1 cellular context compared by ENCODE assay signal in the genomic region with DNA sequence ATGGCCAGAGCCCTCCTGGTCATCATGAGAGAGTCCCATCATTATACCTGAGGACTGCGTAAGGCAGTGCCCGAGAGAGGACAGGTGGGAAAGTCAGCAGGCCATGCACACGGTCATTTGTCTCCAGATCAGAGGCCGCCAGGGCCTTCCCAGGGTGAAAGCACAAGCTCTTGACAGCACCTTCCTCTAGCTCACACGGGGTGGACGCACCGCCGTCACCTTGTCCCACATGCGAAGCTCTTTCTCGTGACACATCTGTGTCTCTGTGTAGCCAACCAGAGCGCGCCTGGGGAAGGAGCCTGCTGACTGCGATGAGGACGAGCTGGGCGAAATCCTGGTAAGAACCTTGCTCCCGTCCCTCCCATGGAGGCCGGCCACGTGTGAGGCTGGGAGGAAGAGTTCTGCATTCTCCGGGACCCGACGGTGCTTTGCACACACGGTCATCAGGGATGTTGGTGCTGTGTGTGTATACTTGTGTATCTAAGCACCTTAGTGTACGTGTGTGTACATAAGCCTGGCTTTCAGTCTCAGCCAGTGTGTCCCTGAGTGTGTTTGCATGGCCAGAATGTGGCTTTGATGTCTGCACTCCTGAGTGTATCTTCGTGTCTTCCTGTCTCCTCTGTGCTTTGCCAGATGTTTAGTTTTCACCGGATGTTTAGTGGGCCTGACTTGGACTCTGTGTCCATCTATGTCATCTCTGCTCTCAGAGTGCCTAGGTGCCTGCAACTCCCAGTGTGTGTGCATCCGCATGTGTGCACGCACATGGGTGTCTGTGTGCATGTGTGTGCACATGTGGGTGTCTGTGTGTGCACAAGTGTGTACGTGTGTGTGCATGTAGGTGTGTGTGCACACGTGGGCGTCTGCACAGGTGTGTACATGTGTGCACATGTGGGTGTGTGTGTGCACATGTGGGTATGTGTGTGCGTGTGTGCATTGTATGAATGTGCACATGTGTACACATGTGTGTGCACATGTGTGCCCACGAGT.
A peak's percentile ranks its signal among the peaks of the same experiment; 100 is the strongest.
TF ChIP-seq lines count a peak whose summit lies in the region.

No MANE protein-coding gene starts in this region.

TF ChIP-seq in HepG2, 621 proteins besides CTCF, POLR2A, EP300 and RAD21 (continued from another document and continues in another):
- TF ChIP-seq, protein P1, sequence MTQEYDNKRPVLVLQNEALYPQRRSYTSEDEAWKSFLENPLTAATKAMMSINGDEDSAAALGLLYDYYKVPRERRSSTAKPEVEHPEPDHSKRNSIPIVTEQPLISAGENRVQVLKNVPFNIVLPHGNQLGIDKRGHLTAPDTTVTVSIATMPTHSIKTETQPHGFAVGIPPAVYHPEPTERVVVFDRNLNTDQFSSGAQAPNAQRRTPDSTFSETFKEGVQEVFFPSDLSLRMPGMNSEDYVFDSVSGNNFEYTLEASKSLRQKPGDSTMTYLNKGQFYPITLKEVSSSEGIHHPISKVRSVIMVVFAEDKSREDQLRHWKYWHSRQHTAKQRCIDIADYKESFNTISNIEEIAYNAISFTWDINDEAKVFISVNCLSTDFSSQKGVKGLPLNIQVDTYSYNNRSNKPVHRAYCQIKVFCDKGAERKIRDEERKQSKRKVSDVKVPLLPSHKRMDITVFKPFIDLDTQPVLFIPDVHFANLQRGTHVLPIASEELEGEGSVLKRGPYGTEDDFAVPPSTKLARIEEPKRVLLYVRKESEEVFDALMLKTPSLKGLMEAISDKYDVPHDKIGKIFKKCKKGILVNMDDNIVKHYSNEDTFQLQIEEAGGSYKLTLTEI (CRISPR knock-in tag; conservative IDR thresholded peaks at IDR 0.05), result no peak
- TF ChIP-seq, protein P2, sequence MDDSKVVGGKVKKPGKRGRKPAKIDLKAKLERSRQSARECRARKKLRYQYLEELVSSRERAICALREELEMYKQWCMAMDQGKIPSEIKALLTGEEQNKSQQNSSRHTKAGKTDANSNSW (CRISPR knock-in tag; IDR thresholded peaks at IDR 0.05; ENCODE audit: borderline replicate concordance), result no peak
- no peak for TF ChIP-seq ZBTB8A (CRISPR knock-in tag; IDR thresholded peaks at IDR 0.05; ENCODE audit: borderline replicate concordance, low read depth)
- TF ChIP-seq, protein P3, sequence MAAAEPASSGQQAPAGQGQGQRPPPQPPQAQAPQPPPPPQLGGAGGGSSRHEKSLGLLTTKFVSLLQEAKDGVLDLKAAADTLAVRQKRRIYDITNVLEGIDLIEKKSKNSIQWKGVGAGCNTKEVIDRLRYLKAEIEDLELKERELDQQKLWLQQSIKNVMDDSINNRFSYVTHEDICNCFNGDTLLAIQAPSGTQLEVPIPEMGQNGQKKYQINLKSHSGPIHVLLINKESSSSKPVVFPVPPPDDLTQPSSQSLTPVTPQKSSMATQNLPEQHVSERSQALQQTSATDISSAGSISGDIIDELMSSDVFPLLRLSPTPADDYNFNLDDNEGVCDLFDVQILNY (CRISPR knock-in tag; conservative IDR thresholded peaks at IDR 0.05), result no peak
- TF ChIP-seq SSRP1 (CRISPR knock-in tag; IDR thresholded peaks at IDR 0.05), result 0 out of 2 replicates have a peak, but pooled peaks have one; percentile 60
- no peak for TF ChIP-seq RNF2 (conservative IDR thresholded peaks at IDR 0.05; ENCODE audit: low read depth)
- TF ChIP-seq ZNF788 (CRISPR knock-in tag; IDR thresholded peaks at IDR 0.05; ENCODE audit: borderline replicate concordance), result peak; percentile 64; the same call in 1 of the 2 replicates
- TF ChIP-seq, protein P4, sequence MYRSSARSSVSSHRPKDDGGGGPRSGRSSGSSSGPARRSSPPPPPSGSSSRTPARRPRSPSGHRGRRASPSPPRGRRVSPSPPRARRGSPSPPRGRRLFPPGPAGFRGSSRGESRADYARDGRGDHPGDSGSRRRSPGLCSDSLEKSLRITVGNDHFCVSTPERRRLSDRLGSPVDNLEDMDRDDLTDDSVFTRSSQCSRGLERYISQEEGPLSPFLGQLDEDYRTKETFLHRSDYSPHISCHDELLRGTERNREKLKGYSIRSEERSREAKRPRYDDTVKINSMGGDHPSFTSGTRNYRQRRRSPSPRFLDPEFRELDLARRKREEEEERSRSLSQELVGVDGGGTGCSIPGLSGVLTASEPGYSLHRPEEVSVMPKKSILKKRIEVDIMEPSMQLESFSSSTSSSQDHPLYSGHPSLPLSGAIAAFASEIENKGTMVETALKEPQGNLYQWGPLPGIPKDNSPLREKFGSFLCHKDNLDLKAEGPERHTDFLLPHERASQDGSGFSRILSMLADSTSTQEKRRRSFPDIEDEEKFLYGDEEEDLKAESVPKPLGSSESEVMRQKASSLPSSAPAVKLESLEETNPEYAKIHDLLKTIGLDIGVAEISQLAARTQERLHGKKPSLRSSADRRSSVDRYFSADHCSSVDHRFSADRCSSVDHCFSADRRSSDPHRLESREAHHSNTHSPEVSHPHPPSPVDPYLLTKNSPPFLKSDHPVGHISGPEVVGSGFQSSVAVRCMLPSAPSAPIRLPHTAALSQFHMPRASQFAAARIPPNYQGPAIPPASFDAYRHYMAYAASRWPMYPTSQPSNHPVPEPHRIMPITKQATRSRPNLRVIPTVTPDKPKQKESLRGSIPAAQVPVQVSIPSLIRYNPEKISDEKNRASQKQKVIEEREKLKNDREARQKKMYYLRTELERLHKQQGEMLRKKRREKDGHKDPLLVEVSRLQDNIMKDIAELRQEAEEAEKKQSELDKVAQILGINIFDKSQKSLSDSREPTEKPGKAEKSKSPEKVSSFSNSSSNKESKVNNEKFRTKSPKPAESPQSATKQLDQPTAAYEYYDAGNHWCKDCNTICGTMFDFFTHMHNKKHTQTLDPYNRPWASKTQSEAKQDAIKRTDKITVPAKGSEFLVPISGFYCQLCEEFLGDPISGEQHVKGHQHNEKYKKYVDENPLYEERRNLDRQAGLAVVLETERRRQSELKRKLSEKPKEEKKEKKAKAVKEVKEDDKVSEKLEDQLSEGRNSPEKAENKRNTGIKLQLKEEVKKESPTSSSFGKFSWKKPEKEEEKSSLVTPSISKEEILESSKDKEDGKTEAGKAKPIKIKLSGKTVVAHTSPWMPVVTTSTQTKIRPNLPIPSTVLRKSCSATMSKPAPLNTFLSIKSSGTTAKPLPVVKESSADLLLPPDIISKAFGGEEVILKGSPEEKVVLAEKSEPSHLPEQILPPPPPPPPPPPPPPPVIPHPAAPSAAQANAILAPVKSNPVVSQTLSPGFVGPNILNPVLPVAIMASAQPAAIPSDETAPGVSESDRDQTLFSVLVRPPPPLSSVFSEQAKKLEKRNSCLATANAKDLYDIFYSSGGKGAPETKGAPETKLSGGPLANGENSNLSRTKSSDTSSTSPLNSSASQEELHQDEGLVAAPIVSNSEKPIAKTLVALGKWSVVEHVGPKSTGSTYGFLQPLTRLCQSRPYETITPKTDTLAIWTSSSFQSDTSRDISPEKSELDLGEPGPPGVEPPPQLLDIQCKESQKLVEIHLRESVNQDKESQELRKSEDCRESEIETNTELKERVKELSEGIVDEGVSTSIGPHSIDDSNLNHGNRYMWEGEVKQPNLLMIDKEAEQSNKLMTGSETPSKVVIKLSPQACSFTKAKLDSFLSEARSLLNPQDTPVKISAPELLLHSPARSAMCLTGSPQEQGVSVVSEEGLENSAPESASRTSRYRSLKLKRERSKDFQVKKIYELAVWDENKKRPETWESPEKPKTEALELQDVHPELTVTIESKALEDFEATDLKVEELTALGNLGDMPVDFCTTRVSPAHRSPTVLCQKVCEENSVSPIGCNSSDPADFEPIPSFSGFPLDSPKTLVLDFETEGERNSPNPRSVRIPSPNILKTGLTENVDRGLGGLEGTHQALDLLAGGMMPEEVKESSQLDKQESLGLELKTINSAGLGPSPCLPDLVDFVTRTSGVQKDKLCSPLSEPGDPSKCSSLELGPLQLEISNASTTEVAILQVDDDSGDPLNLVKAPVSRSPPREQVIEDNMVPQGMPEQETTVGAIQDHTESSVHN (CRISPR knock-in tag; IDR thresholded peaks at IDR 0.05), result peak; percentile 27; the same call in 1 of the 2 replicates
- TF ChIP-seq TRIM24 (CRISPR knock-in tag; IDR thresholded peaks at IDR 0.05), result peak; percentile 11; the same call in 1 of the 2 replicates
- TF ChIP-seq, protein P5, sequence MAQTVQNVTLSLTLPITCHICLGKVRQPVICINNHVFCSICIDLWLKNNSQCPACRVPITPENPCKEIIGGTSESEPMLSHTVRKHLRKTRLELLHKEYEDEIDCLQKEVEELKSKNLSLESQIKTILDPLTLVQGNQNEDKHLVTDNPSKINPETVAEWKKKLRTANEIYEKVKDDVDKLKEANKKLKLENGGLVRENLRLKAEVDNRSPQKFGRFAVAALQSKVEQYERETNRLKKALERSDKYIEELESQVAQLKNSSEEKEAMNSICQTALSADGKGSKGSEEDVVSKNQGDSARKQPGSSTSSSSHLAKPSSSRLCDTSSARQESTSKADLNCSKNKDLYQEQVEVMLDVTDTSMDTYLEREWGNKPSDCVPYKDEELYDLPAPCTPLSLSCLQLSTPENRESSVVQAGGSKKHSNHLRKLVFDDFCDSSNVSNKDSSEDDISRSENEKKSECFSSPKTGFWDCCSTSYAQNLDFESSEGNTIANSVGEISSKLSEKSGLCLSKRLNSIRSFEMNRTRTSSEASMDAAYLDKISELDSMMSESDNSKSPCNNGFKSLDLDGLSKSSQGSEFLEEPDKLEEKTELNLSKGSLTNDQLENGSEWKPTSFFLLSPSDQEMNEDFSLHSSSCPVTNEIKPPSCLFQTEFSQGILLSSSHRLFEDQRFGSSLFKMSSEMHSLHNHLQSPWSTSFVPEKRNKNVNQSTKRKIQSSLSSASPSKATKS (CRISPR knock-in tag; IDR thresholded peaks at IDR 0.05), result no peak
- TF ChIP-seq, protein P6, sequence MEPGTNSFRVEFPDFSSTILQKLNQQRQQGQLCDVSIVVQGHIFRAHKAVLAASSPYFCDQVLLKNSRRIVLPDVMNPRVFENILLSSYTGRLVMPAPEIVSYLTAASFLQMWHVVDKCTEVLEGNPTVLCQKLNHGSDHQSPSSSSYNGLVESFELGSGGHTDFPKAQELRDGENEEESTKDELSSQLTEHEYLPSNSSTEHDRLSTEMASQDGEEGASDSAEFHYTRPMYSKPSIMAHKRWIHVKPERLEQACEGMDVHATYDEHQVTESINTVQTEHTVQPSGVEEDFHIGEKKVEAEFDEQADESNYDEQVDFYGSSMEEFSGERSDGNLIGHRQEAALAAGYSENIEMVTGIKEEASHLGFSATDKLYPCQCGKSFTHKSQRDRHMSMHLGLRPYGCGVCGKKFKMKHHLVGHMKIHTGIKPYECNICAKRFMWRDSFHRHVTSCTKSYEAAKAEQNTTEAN (CRISPR knock-in tag; conservative IDR thresholded peaks at IDR 0.05), result peak; percentile 100
- TF ChIP-seq, protein P7, sequence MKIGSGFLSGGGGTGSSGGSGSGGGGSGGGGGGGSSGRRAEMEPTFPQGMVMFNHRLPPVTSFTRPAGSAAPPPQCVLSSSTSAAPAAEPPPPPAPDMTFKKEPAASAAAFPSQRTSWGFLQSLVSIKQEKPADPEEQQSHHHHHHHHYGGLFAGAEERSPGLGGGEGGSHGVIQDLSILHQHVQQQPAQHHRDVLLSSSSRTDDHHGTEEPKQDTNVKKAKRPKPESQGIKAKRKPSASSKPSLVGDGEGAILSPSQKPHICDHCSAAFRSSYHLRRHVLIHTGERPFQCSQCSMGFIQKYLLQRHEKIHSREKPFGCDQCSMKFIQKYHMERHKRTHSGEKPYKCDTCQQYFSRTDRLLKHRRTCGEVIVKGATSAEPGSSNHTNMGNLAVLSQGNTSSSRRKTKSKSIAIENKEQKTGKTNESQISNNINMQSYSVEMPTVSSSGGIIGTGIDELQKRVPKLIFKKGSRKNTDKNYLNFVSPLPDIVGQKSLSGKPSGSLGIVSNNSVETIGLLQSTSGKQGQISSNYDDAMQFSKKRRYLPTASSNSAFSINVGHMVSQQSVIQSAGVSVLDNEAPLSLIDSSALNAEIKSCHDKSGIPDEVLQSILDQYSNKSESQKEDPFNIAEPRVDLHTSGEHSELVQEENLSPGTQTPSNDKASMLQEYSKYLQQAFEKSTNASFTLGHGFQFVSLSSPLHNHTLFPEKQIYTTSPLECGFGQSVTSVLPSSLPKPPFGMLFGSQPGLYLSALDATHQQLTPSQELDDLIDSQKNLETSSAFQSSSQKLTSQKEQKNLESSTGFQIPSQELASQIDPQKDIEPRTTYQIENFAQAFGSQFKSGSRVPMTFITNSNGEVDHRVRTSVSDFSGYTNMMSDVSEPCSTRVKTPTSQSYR (CRISPR knock-in tag; IDR thresholded peaks at IDR 0.05; ENCODE audit: borderline replicate concordance), result no peak
- TF ChIP-seq SP5 (CRISPR knock-in tag; IDR thresholded peaks at IDR 0.05; ENCODE audit: borderline replicate concordance, low read depth), result 0 out of 2 replicates have a peak, but pooled peaks have one; percentile 18
- no peak for TF ChIP-seq ZNF10 (CRISPR knock-in tag; IDR thresholded peaks at IDR 0.05; ENCODE audit: borderline replicate concordance, low read depth)
- TF ChIP-seq, protein P8, sequence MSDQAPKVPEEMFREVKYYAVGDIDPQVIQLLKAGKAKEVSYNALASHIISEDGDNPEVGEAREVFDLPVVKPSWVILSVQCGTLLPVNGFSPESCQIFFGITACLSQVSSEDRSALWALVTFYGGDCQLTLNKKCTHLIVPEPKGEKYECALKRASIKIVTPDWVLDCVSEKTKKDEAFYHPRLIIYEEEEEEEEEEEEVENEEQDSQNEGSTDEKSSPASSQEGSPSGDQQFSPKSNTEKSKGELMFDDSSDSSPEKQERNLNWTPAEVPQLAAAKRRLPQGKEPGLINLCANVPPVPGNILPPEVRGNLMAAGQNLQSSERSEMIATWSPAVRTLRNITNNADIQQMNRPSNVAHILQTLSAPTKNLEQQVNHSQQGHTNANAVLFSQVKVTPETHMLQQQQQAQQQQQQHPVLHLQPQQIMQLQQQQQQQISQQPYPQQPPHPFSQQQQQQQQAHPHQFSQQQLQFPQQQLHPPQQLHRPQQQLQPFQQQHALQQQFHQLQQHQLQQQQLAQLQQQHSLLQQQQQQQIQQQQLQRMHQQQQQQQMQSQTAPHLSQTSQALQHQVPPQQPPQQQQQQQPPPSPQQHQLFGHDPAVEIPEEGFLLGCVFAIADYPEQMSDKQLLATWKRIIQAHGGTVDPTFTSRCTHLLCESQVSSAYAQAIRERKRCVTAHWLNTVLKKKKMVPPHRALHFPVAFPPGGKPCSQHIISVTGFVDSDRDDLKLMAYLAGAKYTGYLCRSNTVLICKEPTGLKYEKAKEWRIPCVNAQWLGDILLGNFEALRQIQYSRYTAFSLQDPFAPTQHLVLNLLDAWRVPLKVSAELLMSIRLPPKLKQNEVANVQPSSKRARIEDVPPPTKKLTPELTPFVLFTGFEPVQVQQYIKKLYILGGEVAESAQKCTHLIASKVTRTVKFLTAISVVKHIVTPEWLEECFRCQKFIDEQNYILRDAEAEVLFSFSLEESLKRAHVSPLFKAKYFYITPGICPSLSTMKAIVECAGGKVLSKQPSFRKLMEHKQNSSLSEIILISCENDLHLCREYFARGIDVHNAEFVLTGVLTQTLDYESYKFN (CRISPR knock-in tag; conservative IDR thresholded peaks at IDR 0.05), result peak; percentile 86
- TF ChIP-seq ZKSCAN5 (CRISPR knock-in tag; IDR thresholded peaks at IDR 0.05), result no peak
- TF ChIP-seq TEAD3 (CRISPR knock-in tag; optimal IDR thresholded peaks at IDR 0.05; ENCODE audit: borderline replicate concordance), result peak; percentile 62
- TF ChIP-seq SOX5 (CRISPR knock-in tag; IDR thresholded peaks at IDR 0.05; ENCODE audit: borderline replicate concordance), result peak; percentile 63; the same call in 1 of the 2 replicates
- TF ChIP-seq, protein P9, sequence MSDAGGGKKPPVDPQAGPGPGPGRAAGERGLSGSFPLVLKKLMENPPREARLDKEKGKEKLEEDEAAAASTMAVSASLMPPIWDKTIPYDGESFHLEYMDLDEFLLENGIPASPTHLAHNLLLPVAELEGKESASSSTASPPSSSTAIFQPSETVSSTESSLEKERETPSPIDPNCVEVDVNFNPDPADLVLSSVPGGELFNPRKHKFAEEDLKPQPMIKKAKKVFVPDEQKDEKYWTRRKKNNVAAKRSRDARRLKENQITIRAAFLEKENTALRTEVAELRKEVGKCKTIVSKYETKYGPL (CRISPR knock-in tag; IDR thresholded peaks at IDR 0.05), result no peak
